Comparison of ENCODE assay signal across 12 cellular contexts in genomic region chr19:55528030-55528801, GRCh38. TPM values are rescaled to one million over a fixed set of nuclear protein-coding genes. Genes with fewer than 3 reads are reported as not detected.
A peak's percentile ranks its signal among the peaks of the same experiment; 100 is the strongest.
DNase-seq lines count a peak whose midpoint lies in the region; ATAC-seq and TF ChIP-seq lines count a peak whose summit lies in the region.
"Had no signal": no experiment of that assay in that cellular context is flagged by ENCODE, and none has a peak within 500 bp of the region (broad histone marks: within the 10 kb centered on the region; RNA-seq: fewer than 3 reads in every experiment).

No MANE protein-coding gene starts in this region.

- 24% methylated on average over 15 of the region's 15 CpGs for WGBS in esophagus muscularis mucosa

- H3K4me2 ChIP-seq in neural progenitor cell = peak overlapping the region; percentile 24

- no peaks in the 10 kb centered on the region for H4K20me1 ChIP-seq in neural progenitor cell (ENCODE audit: low read depth)

- TF ChIP-seq CTCF in neural progenitor cell (IDR thresholded peaks at IDR 0.05) (no peak), esophagus muscularis mucosa (IDR thresholded peaks at IDR 0.05) (no peak)

- H3K4me3 ChIP-seq in neural progenitor cell = no peak overlapping the region
- no peak overlapping the region for H3K4me3 ChIP-seq in esophagus muscularis mucosa
- H3K4me3 ChIP-seq: breast epithelium, MG63 had no signal

- no peaks in the 10 kb centered on the region for H3K27me3 ChIP-seq in neural progenitor cell
- H3K27me3 ChIP-seq in esophagus muscularis mucosa = peaks cover 0 to 27% (median 0%) of the 10 kb centered on the region in 4 donors
- H3K27me3 ChIP-seq: breast epithelium, MG63 had no signal

- DNase-seq in DMS79 treated with DMSO at 0.1 percent for 48 hours (lab: John Stamatoyannopoulos, UW) (peak; percentile 47), NCI-H2196 (lab: John Stamatoyannopoulos, UW; ENCODE audit: unreplicated experiment) (peak; percentile 60), neural progenitor cell (ENCODE audit: low spot score) (no peak), ureter (ENCODE audit: low spot score) (no peak), esophagus muscularis mucosa (ENCODE audit: extremely low spot score) (no peak)
- DNase-seq: erythroblast, MG63 had no signal

- no peaks in the 10 kb centered on the region for H3K36me3 Mint-ChIP-seq in neural progenitor cell

- H2AFZ ChIP-seq in neural progenitor cell (replicated peaks) = no peak overlapping the region

- no peak overlapping the region for H3K4me3 Mint-ChIP-seq in neural progenitor cell

- peaks cover 9% of the 10 kb centered on the region for H3K4me1 Mint-ChIP-seq in neural progenitor cell

- ATAC-seq in SK-N-SH treated with all-trans-retinoic acid at 6 μM for 48 hours (peak; percentile 81), HG03460 (IDR thresholded peaks at IDR 0.05; ENCODE audit: unreplicated experiment) (no peak)
- ATAC-seq: sciatic nerve had no signal

- peaks cover 29% of the 10 kb centered on the region for H3F3A ChIP-seq in neural progenitor cell (ENCODE audit: low read depth)

- H3K27me3 Mint-ChIP-seq in neural progenitor cell (ENCODE audit: insufficient read depth, low read depth) = peaks cover 7% of the 10 kb centered on the region

- no peak for TF ChIP-seq EP300 in esophagus muscularis mucosa (IDR thresholded peaks at IDR 0.05)

- H3K9me3 ChIP-seq in neural progenitor cell (ENCODE audit: low read depth) (no peaks in the 10 kb centered on the region), esophagus muscularis mucosa (no peaks in the 10 kb centered on the region)
- H3K9me3 ChIP-seq: breast epithelium, MG63 had no signal

- H3K9ac ChIP-seq in neural progenitor cell = no peak overlapping the region

- no peak for TF ChIP-seq POLR2A in esophagus muscularis mucosa (IDR thresholded peaks at IDR 0.05; ENCODE audit: low read depth)

- H3K36me3 ChIP-seq in neural progenitor cell (no peaks in the 10 kb centered on the region), esophagus muscularis mucosa (no peaks in the 10 kb centered on the region)
- H3K36me3 ChIP-seq: breast epithelium, MG63 had no signal

- no peaks in the 10 kb centered on the region for H3K9me3 Mint-ChIP-seq in neural progenitor cell

- H3K79me2 ChIP-seq in neural progenitor cell (ENCODE audit: low read depth) = no peaks in the 10 kb centered on the region

- no peak overlapping the region for H3K27ac Mint-ChIP-seq in neural progenitor cell

- H3K4me1 ChIP-seq in neural progenitor cell (peaks cover 17% of the 10 kb centered on the region), esophagus muscularis mucosa (peaks cover 9 to 17% (median 16%) of the 10 kb centered on the region in 4 donors)

- H3K27ac ChIP-seq in neural progenitor cell (no peak overlapping the region), esophagus muscularis mucosa (replicated peaks in 1 of 4) (no peak overlapping the region)
- H3K27ac ChIP-seq: breast epithelium had no signal

- intact Hi-C loops in esophagus muscularis mucosa (cut with DNase I) = no loop called here

TF ChIP-seq in SK-N-SH treated with all-trans-retinoic acid at 6 μM for 48 hours, 23 proteins besides CTCF, POLR2A, EP300 and RAD21:
- no peak for TF ChIP-seq ZNF565 (CRISPR knock-in tag; conservative IDR thresholded peaks at IDR 0.05; ENCODE audit: low read depth)
- peak; percentile 25; the same call in 1 of the 2 replicates for TF ChIP-seq TCF4 (CRISPR knock-in tag; IDR thresholded peaks at IDR 0.05; ENCODE audit: borderline replicate concordance)

RNA-seq across cellular contexts. Expression of gene SBK2, which starts 8.7 kb away (rescaled TPM):
- 6.2 TPM in 1 of 2 replicates, not detected in the other for total RNA-seq in neural progenitor cell (ENCODE audit: low replicate concordance)
- total RNA-seq in ureter = not detected
- total RNA-seq in esophagus muscularis mucosa = not detected
- total RNA-seq: breast epithelium, sciatic nerve, temporal lobe had no signal

RNA-seq across cellular contexts. Expression of gene SBK3, which starts 17.1 kb away (rescaled TPM):
- total RNA-seq in neural progenitor cell (ENCODE audit: low replicate concordance) (3.3 and 15.1 TPM in 2 replicates), ureter (0.39 TPM), esophagus muscularis mucosa (1 to 10 TPM in 2 of 4 donors, under 1 TPM in 1, not detected in 1; 0.83 to 1.5 (median 1.5) TPM)
- total RNA-seq: temporal lobe had no signal

RNA-seq across cellular contexts. Expression of gene SSC5D, which starts 40.0 kb away (rescaled TPM):
- 0.56 TPM in 1 of 2 replicates, not detected in the other for total RNA-seq in neural progenitor cell (ENCODE audit: low replicate concordance)
- total RNA-seq in ureter = 15.2 TPM
- 10 to 100 TPM in 3 of 4 donors, 1 to 10 TPM in 1; 9.5 to 41.2 (median 14.6) TPM for total RNA-seq in esophagus muscularis mucosa

RNA-seq across cellular contexts. Expression of gene NAT14, which starts 43.2 kb away (rescaled TPM):
- 16.2 and 49.2 TPM in 2 replicates for total RNA-seq in neural progenitor cell (ENCODE audit: low replicate concordance)
- total RNA-seq in ureter = 14.2 TPM
- 10 to 100 TPM in 3 of 4 donors, 1 to 10 TPM in 1; 5.8 to 14.2 (median 10.2) TPM for total RNA-seq in esophagus muscularis mucosa

RNA-seq across cellular contexts. Expression of gene ZNF628, which starts 51.8 kb away (rescaled TPM):
- total RNA-seq in neural progenitor cell (ENCODE audit: low replicate concordance) = 5.0 TPM in 1 of 2 replicates, not detected in the other
- 7.4 TPM for total RNA-seq in ureter
- total RNA-seq in esophagus muscularis mucosa = 10 to 100 TPM in 3 of 4 donors, 1 to 10 TPM in 1; 5.1 to 16.6 (median 11.9) TPM

Comparison
In these comparisons a context has a peak if more than half of its experiments do, and no peak if none do; other contexts are left out.
1. DNase-seq: peak in DMS79 treated with DMSO at 0.1 percent for 48 hours (single experiment) and NCI-H2196 (single experiment); none in neural progenitor cell (single experiment), ureter (single experiment) and esophagus muscularis mucosa (single experiment).